37 cellular contexts compared by ENCODE assay signal in genomic region chr1:12662556-12662955, GRCh38. TPM values are rescaled to one million over a fixed set of nuclear protein-coding genes. Genes with fewer than 3 reads are reported as not detected.
"Had no signal": no experiment of that assay in that cellular context is flagged by ENCODE, and none has a peak within 500 bp of the region (broad histone marks: within the 10 kb centered on the region; RNA-seq: fewer than 3 reads in every experiment).

No MANE protein-coding gene starts in this region.

- DNase-seq: activated effector memory CD4-positive, alpha-beta T cell treated with anti-CD3 and anti-CD28 coated beads, Interleukin-2, amount 50 U/mL, for 16 hours; activated effector memory CD4-positive, alpha-beta T cell treated with Interleukin-2 at 50 U/mL for 16 hours; activated gamma-delta T cell; activated gamma-delta T cell treated with Interleukin-2 at 50 U/mL for 16 hours; activated naive CD4-positive, alpha-beta T cell; activated naive CD4-positive, alpha-beta T cell treated with anti-CD3 and anti-CD28 coated beads for 36 hours; activated naive CD4-positive, alpha-beta T cell treated with anti-CD3 and anti-CD28 coated beads, Interleukin-2, amount 10 ng/mL, durations not matched to agents 7 days and 5 days; activated naive CD4-positive, alpha-beta T cell treated with anti-CD3 and anti-CD28 coated beads, Interleukin-2, amount 50 U/mL, for 16 hours; activated naive CD4-positive, alpha-beta T cell treated with Interleukin-2 at 50 U/mL for 16 hours; activated naive CD8-positive, alpha-beta T cell treated with anti-CD3 and anti-CD28 coated beads for 36 hours; activated naive CD8-positive, alpha-beta T cell treated with anti-CD3 and anti-CD28 coated beads, Interleukin-2, amount 10 ng/mL, durations not matched to agents 7 days and 5 days; activated naive CD8-positive, alpha-beta T cell treated with anti-CD3 and anti-CD28 coated beads, Interleukin-2, amount 50 U/mL, for 24 hours; activated T-cell treated with anti-CD3 and anti-CD28 coated beads, Interleukin-2, amount 50 U/mL, for 24 hours; activated T-cell treated with anti-CD3 and anti-CD28 coated beads, Interleukin-2, amount 50 U/mL, for 4 hours; activated T-cell treated with anti-CD3 and anti-CD28 coated beads, Interleukin-2, amount 50 U/mL, for 48 hours; activated T-cell treated with anti-CD3 and anti-CD28 coated beads, Interleukin-2, amount 50 U/mL, for 72 hours; adrenal gland; amniotic stem cell; amygdala; aorta; body of pancreas; brain microvascular endothelial cell; caudate nucleus; central memory CD4-positive, alpha-beta T cell; cerebellar nuclear complex had no signal

- FAIRE-seq: astrocyte, bronchial epithelial cell had no signal

- H3K4me3 ChIP-seq: adrenal gland, ascending aorta, body of pancreas, breast epithelium, cardiac muscle cell had no signal

- H3K4me1 ChIP-seq: adrenal gland, ascending aorta, body of pancreas, breast epithelium had no signal

- H3K27ac ChIP-seq: adrenal gland, ascending aorta, body of pancreas, brain microvascular endothelial cell, breast epithelium, cardiac muscle cell had no signal

- H3K9me3 ChIP-seq: adrenal gland, ascending aorta, body of pancreas had no signal

- H3K27me3 ChIP-seq: adrenal gland, ascending aorta, body of pancreas, brain microvascular endothelial cell, breast epithelium had no signal

- H3K36me3 ChIP-seq: adrenal gland, ascending aorta, brain microvascular endothelial cell, breast epithelium, cardiac muscle cell had no signal

- ATAC-seq: activated naive CD4-positive, alpha-beta T cell treated with anti-CD3 and anti-CD28 coated beads, Interleukin-2, amount 50 U/mL, for 72 hours; activated naive CD8-positive, alpha-beta T cell treated with anti-CD3 and anti-CD28 coated beads, Interleukin-2, amount 50 U/mL, for 24 hours; activated T-cell treated with anti-CD3 and anti-CD28 coated beads, Interleukin-2, amount 50 U/mL, for 4 hours; activated T-cell treated with anti-CD3 and anti-CD28 coated beads, Interleukin-2, amount 50 U/mL, for 72 hours; activated T-helper 17 cell treated with anti-CD3 and anti-CD28 coated beads, Interleukin-2, amount 50 U/mL, for 72 hours; body of pancreas had no signal

RNA-seq across cellular contexts. Expression of gene AADACL4, which starts 18.7 kb away (rescaled TPM):
- total RNA-seq: activated naive CD4-positive, alpha-beta T cell treated with anti-CD3 and anti-CD28 coated beads for 36 hours; activated naive CD4-positive, alpha-beta T cell treated with anti-CD3 and anti-CD28 coated beads, Interleukin-2, amount 50 U/mL, for 72 hours; activated naive CD8-positive, alpha-beta T cell treated with anti-CD3 and anti-CD28 coated beads for 36 hours; activated naive CD8-positive, alpha-beta T cell treated with anti-CD3 and anti-CD28 coated beads, Interleukin-2, amount 10 ng/mL, durations not matched to agents 7 days and 5 days; activated T-cell treated with anti-CD3 and anti-CD28 coated beads, Interleukin-2, amount 50 U/mL, for 4 hours; activated T-cell treated with anti-CD3 and anti-CD28 coated beads, Interleukin-2, amount 50 U/mL, for 72 hours; activated T-helper 1 cell treated with anti-CD3 and anti-CD28 coated beads, Interleukin-12 subunit alpha, Interleukin-12 subunit beta, Interleukin-2, Interleukin-4 antibody, amounts not matched to agents 30 ng/mL and 10 ng/mL and 1 ng/mL, durations not matched to agents 14 hours and 24 hours and 36 hours; activated T-helper 17 cell treated with anti-CD3 and anti-CD28 coated beads, Interleukin-2, amount 50 U/mL, for 72 hours; activated T-helper 2 cell treated with anti-CD3 and anti-CD28 coated beads, Interferon-gamma antibody, Interleukin-2, Interleukin-4, amounts not matched to agents 10 μg/mL and 5 μg/mL and 100 μg/mL, durations not matched to agents 14 hours and 24 hours and 36 hours; adrenal gland; aorta; ascending aorta; astrocyte; body of pancreas; breast epithelium; bronchial epithelial cell; cardiac muscle cell; cardiac septum; cerebellum; chondrocyte had no signal
- polyA plus RNA-seq: aorta, cardiac muscle cell had no signal

RNA-seq across cellular contexts. Expression of gene AADACL3, which starts 53.4 kb away (rescaled TPM):
- total RNA-seq: activated naive CD4-positive, alpha-beta T cell treated with anti-CD3 and anti-CD28 coated beads for 36 hours; activated naive CD4-positive, alpha-beta T cell treated with anti-CD3 and anti-CD28 coated beads, Interleukin-2, amount 50 U/mL, for 72 hours; activated naive CD8-positive, alpha-beta T cell treated with anti-CD3 and anti-CD28 coated beads for 36 hours; activated naive CD8-positive, alpha-beta T cell treated with anti-CD3 and anti-CD28 coated beads, Interleukin-2, amount 10 ng/mL, durations not matched to agents 7 days and 5 days; activated T-cell treated with anti-CD3 and anti-CD28 coated beads, Interleukin-2, amount 50 U/mL, for 4 hours; activated T-cell treated with anti-CD3 and anti-CD28 coated beads, Interleukin-2, amount 50 U/mL, for 72 hours; activated T-helper 1 cell treated with anti-CD3 and anti-CD28 coated beads, Interleukin-12 subunit alpha, Interleukin-12 subunit beta, Interleukin-2, Interleukin-4 antibody, amounts not matched to agents 30 ng/mL and 10 ng/mL and 1 ng/mL, durations not matched to agents 14 hours and 24 hours and 36 hours; activated T-helper 17 cell treated with anti-CD3 and anti-CD28 coated beads, Interleukin-2, amount 50 U/mL, for 72 hours; activated T-helper 2 cell treated with anti-CD3 and anti-CD28 coated beads, Interferon-gamma antibody, Interleukin-2, Interleukin-4, amounts not matched to agents 10 μg/mL and 5 μg/mL and 100 μg/mL, durations not matched to agents 14 hours and 24 hours and 36 hours; adrenal gland; aorta; ascending aorta; body of pancreas; bronchial epithelial cell; cardiac muscle cell; cardiac septum; cerebellum; chondrocyte had no signal
- polyA plus RNA-seq: adrenal gland, aorta, cardiac muscle cell had no signal
